19 cellular contexts compared by ENCODE assay signal in the genomic region with DNA sequence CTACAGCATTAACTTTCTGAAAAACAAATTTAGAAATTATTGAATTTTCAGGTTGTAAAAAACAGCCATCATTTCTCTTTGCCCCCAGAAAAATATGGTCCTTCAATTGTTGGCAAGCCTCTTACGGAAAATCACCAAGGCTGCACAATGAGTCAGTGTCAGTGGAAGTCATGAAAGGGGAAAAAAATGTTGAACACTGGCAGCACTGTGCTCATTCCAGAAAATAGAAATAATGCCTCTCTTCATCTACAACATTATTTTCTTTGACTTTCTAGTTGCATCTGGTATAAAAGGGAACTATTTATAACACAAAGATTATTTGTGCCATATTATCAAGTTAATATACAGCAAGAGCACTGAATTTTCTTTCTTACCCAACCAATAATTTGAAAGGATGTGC. TPM values are rescaled to one million over a fixed set of nuclear protein-coding genes. Genes with fewer than 3 reads are reported as not detected.
DNase-seq lines count a peak whose midpoint lies in the region; ATAC-seq and TF ChIP-seq lines count a peak whose summit lies in the region.
"Had no signal": no experiment of that assay in that cellular context is flagged by ENCODE, and none has a peak within 500 bp of the region (broad histone marks: within the 10 kb centered on the region; RNA-seq: fewer than 3 reads in every experiment).

No MANE protein-coding gene starts in this region.

- in situ Hi-C loops in G401 (cut with HindIII; ENCODE audit: low sequenced_read_pairs): no loop called here

- TF ChIP-seq CTCF in foreskin fibroblast (IDR thresholded peaks at IDR 0.05; ENCODE audit: low read depth, low read length): no peak

- no peak for ATAC-seq in HG02973 (IDR thresholded peaks at IDR 0.05; ENCODE audit: unreplicated experiment)
- ATAC-seq: Right ventricle myocardium inferior; stimulated activated memory B cell treated with anti-CD40 and anti-IgM and Interleukin-4, amounts not matched to agents 10 μg/mL and 1 μg/mL and 100 μg/mL, for 72 hours had no signal

- peak; percentile 29 for DNase-seq in G401 (ENCODE audit: low spot score)
- DNase-seq in amygdala (lab: John Stamatoyannopoulos, UW): peak in 39 of 56 donors; percentile 2 to 82 (median 46)
- DNase-seq in foreskin melanocyte: peak; percentile 93
- peak; percentile 15 for DNase-seq in renal cortical epithelial cell (ENCODE audit: low read depth)
- no peak for DNase-seq in NK-92 treated with Interleukin-12 subunit alpha and Interleukin-12 subunit beta, amount 100 ng/mL, for 24 hours (lab: John Stamatoyannopoulos, UW)
- no peak for DNase-seq in foreskin fibroblast
- DNase-seq in activated CD4-positive, alpha-beta T cell treated with anti-CD3 and anti-CD28 coated beads for 48 hours: no peak
- DNase-seq: activated B cell treated with CpG ODN at 0.5 μM for 24 hours; CD8-positive, alpha-beta memory T cell; effector CD8-positive, alpha-beta T cell; H7; NCI-H1694; retina; trophoblast cell had no signal

- no peak overlapping the region for H3K4me3 ChIP-seq in foreskin fibroblast (ENCODE audit: low read depth in 1 of 2, low read length in 2 of 2)

RNA-seq across cellular contexts. Expression of a gene that starts 26.7 kb away (rescaled TPM):
- total RNA-seq in G401 (2014; rRNA removed; shearing (Covaris generic)): not detected in 2 replicates
- 0.69 and 3.0 TPM in 2 replicates for total RNA-seq in renal cortical epithelial cell
- total RNA-seq: activated B cell treated with CpG ODN at 0.5 μM for 24 hours; activated CD8-positive, alpha-beta memory T cell treated with anti-CD3 and anti-CD28 coated beads for 36 hours; CD8-positive, alpha-beta memory T cell; T-helper 1 cell treated with Interleukin-12 subunit alpha and Interleukin-12 subunit beta and Interleukin-4 antibody, amounts not matched to agents 30 ng/mL and 1 ng/mL, for 36 hours had no signal

Comparison
In these comparisons a context has a peak if more than half of its experiments do, and no peak if none do; other contexts are left out.
1. DNase-seq: peak in G401 (single experiment), amygdala (39 of 56), foreskin melanocyte (single experiment) and renal cortical epithelial cell (single experiment); none in NK-92 treated with Interleukin-12 subunit alpha and Interleukin-12 subunit beta, amount 100 ng/mL, for 24 hours (single experiment), foreskin fibroblast (0 of 2) and activated CD4-positive, alpha-beta T cell treated with anti-CD3 and anti-CD28 coated beads for 48 hours (single experiment).